In the genomic region with DNA sequence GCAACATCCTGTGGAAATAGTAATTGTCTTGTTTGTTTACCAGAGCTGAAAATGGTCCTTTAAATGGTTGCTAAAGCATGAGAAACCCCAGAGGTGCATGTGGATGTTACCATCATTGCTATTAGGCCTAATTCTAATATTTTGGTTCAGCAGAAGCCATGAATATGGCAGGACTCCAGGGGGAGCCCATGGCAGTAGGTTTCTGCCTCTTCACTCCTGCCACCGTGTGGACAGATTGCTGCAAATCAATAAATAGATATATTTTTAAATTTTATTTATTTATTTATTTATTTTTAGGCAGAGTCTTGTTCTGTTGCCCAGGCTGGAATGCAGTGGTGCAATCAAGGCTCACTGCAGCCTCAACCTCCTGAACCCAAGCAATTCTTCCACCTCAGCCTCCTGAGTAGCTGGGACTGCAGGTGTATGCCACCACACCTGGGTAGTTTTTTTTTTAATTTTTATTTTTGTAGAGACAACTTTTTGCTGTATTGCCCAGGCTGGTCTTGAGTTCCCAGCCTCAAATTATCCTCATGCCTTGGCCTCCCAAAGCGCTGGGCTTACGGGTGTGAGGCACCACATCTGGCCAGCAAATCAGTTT, we compare ENCODE assay signal across 8 cellular contexts. TPM values are rescaled to one million over a fixed set of nuclear protein-coding genes. Genes with fewer than 3 reads are reported as not detected.
A peak's percentile ranks its signal among the peaks of the same experiment; 100 is the strongest.
DNase-seq lines count a peak whose midpoint lies in the region; ATAC-seq and TF ChIP-seq lines count a peak whose summit lies in the region.

No MANE protein-coding gene starts in this region.

- H3K4me3 ChIP-seq in foreskin fibroblast (ENCODE audit: low read depth in 1 of 2, low read length in 2 of 2) = no peak overlapping the region

- H3K27ac Mint-ChIP-seq in activated CD4-positive, alpha-beta memory T cell treated with anti-CD3 and anti-CD28 coated beads for 36 hours = no peak overlapping the region

- DNase-seq in NCI-H2227 (lab: John Stamatoyannopoulos, UW; ENCODE audit: unreplicated experiment) = peak; percentile 68
- DNase-seq in NCI-H2227 treated with DMSO at 0.1 percent for 48 hours (lab: John Stamatoyannopoulos, UW) = no peak
- DNase-seq in NCI-H526 (lab: John Stamatoyannopoulos, UW) = peak; percentile 57 to 77
- DNase-seq in activated CD4-positive, alpha-beta memory T cell treated with anti-CD3 and anti-CD28 coated beads for 36 hours = peak; percentile 45
- peak; percentile 64 to 90 for DNase-seq in foreskin fibroblast
- peak in 8 of 10 donors; percentile 26 to 90 (median 64) for DNase-seq in posterior cingulate gyrus

- H3K9me3 Mint-ChIP-seq in activated CD4-positive, alpha-beta memory T cell treated with anti-CD3 and anti-CD28 coated beads for 36 hours = no peaks in the 10 kb centered on the region

- no peaks in the 10 kb centered on the region for H3K36me3 Mint-ChIP-seq in activated CD4-positive, alpha-beta memory T cell treated with anti-CD3 and anti-CD28 coated beads for 36 hours

- CTCF ChIA-PET in activated CD4-positive, alpha-beta memory T cell treated with anti-CD3 and anti-CD28 coated beads for 36 hours (lab: Charles Lee) = interaction anchor here (0.6 to 8.0 kb wide), 11 partner anchors 17 to 697 kb away, joined by 3 to 83 read pairs (median 4); no protein-coding TSS in a partner anchor

- POLR2A ChIA-PET in activated CD4-positive, alpha-beta memory T cell treated with anti-CD3 and anti-CD28 coated beads for 36 hours (lab: Charles Lee) = no interaction called here

- no peak overlapping the region for H3K4me3 Mint-ChIP-seq in activated CD4-positive, alpha-beta memory T cell treated with anti-CD3 and anti-CD28 coated beads for 36 hours

- H3K4me1 Mint-ChIP-seq in activated CD4-positive, alpha-beta memory T cell treated with anti-CD3 and anti-CD28 coated beads for 36 hours (ENCODE audit: low read depth) = peaks cover 8% of the 10 kb centered on the region

- TF ChIP-seq CTCF in foreskin fibroblast (IDR thresholded peaks at IDR 0.05; ENCODE audit: low read depth, low read length) = peak; percentile 70

- intact Hi-C loops in activated CD4-positive, alpha-beta memory T cell treated with anti-CD3 and anti-CD28 coated beads for 36 hours (cut with micrococcal nuclease) = loop anchor here (2.0 to 10.0 kb wide), 4 partner anchors 147 to 657 kb away; no protein-coding TSS in a partner anchor
- intact Hi-C loops in posterior cingulate gyrus (cut with DNase I) = loop anchor here (2.0 to 10.0 kb wide), 2 partner anchors 147 to 313 kb away; no protein-coding TSS in a partner anchor

- H3K27me3 Mint-ChIP-seq in activated CD4-positive, alpha-beta memory T cell treated with anti-CD3 and anti-CD28 coated beads for 36 hours = peaks cover 3% of the 10 kb centered on the region

- peak; percentile 75 for ATAC-seq in HG02798 (IDR thresholded peaks at IDR 0.05; ENCODE audit: poor library complexity, unreplicated experiment)
- no peak for ATAC-seq in GM18873 (IDR thresholded peaks at IDR 0.05; ENCODE audit: low FRiP score, unreplicated experiment)

RNA-seq across cellular contexts. Expression of a gene that starts 54.9 kb away (rescaled TPM):
- total RNA-seq in activated CD4-positive, alpha-beta memory T cell treated with anti-CD3 and anti-CD28 coated beads for 36 hours = not detected
